Comparison of ENCODE assay signal across 1 cellular context in the genomic region with DNA sequence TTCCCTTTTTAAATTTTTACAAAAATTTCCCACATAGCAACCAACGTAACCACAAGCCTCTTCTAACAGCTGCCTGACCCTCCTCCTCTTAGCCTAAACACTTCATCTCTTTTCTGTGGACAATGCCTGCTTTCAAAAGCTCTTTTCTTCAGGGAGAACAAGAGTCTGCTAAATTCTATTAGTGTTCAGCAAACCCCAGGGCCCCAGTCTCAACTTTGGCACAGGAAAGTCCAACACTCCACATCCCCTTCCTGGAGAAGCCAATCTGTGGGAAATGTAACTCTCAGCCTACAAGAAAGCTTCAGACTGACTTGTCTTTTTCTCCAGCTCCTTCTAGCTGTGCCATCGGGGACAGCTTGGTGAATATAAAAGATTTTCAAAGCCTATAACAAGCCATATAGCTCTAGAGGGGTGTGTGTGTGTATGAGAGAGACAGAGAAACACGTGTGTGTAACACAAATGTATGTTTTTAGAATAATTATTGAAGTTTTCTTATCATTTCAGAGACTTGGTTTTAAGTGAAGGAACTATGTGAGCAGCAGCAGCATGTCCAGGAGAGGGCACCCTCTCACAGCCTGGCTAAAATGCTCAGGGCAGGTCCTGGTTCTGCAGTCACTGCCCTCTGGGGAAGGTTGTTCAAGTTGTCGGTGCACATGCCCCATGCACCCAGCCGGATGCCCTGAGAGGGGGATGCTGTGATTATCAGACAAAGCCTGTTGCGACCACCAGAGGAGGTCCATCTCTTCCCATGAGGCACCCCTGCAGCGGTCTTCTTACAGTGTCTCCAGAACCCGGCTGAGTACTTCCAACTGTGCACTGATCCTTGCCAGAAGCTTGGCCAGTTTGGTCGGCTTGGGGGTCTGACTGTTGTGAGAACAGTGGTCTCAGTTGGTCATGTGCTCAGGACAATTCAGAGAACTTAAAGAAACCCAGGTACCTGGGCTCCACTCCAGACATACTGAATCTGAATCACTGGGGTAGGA.
TF ChIP-seq lines count a peak whose summit lies in the region.

No MANE protein-coding gene starts in this region.

TF ChIP-seq in endothelial cell of umbilical vein, 7 proteins besides CTCF, POLR2A, EP300 and RAD21 (continued from another document):
- TF ChIP-seq, protein P1, sequence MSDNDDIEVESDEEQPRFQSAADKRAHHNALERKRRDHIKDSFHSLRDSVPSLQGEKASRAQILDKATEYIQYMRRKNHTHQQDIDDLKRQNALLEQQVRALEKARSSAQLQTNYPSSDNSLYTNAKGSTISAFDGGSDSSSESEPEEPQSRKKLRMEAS (IDR thresholded peaks at IDR 0.05; ENCODE audit: insufficient read depth, insufficient read length), result no peak
- TF ChIP-seq GATA2 (IDR thresholded peaks at IDR 0.05; ENCODE audit: insufficient read depth, insufficient read length, low read depth, low read length) (no peak), EZH2 (IDR thresholded peaks at IDR 0.05; ENCODE audit: borderline replicate concordance, low read depth, low read length, severe bottlenecking) (no peak), FOS (IDR thresholded peaks at IDR 0.05; ENCODE audit: borderline replicate concordance, insufficient read depth, low read length) (no peak), JUN (IDR thresholded peaks at IDR 0.05; ENCODE audit: borderline replicate concordance, insufficient read depth, insufficient read length, low read depth) (no peak), POLR2AphosphoS5 (IDR thresholded peaks at IDR 0.05; ENCODE audit: insufficient read depth, low read depth, low read length) (no peak)
